ENCODE assay signal across 2 cellular contexts in genomic region chr15:26081758-26082068, GRCh38.
TF ChIP-seq lines count a peak whose summit lies in the region.

No MANE protein-coding gene starts in this region.

TF ChIP-seq in SK-N-SH, 30 proteins besides CTCF, POLR2A, EP300 and RAD21 (continued from another document):
- TF ChIP-seq ZBTB33 (IDR thresholded peaks at IDR 0.05; ENCODE audit: borderline replicate concordance, low read depth), result no peak
- TF ChIP-seq POLR2AphosphoS5 (IDR thresholded peaks at IDR 0.05; ENCODE audit: low read depth, low read length), result no peak
- no peak for TF ChIP-seq RFX5 (IDR thresholded peaks at IDR 0.05; ENCODE audit: low read length)
- TF ChIP-seq USF2 (IDR thresholded peaks at IDR 0.05; ENCODE audit: borderline replicate concordance, low read depth, low read length), result no peak
- TF ChIP-seq TEAD4 (IDR thresholded peaks at IDR 0.05; ENCODE audit: borderline replicate concordance, insufficient read depth), result no peak
- TF ChIP-seq NRF1 (IDR thresholded peaks at IDR 0.05; ENCODE audit: low read depth, low read length), result no peak
- no peak for TF ChIP-seq RXRA (IDR thresholded peaks at IDR 0.05; ENCODE audit: borderline replicate concordance, low read depth)

TF ChIP-seq in SK-N-SH treated with all-trans-retinoic acid at 6 μM for 48 hours, 23 proteins besides CTCF, POLR2A, EP300 and RAD21 (continued from another document):
- TF ChIP-seq TSHZ2 (CRISPR knock-in tag; IDR thresholded peaks at IDR 0.05), result no peak
- TF ChIP-seq OSR1 (CRISPR knock-in tag; IDR thresholded peaks at IDR 0.05), result no peak
- TF ChIP-seq ZNF565 (CRISPR knock-in tag; conservative IDR thresholded peaks at IDR 0.05; ENCODE audit: low read depth), result no peak
- no peak for TF ChIP-seq POU6F1 (CRISPR knock-in tag; IDR thresholded peaks at IDR 0.05; ENCODE audit: borderline replicate concordance, low read depth)
- TF ChIP-seq RARB (CRISPR knock-in tag; IDR thresholded peaks at IDR 0.05), result no peak
- no peak for TF ChIP-seq SNAI2 (CRISPR knock-in tag; IDR thresholded peaks at IDR 0.05)
- TF ChIP-seq ZFP30 (CRISPR knock-in tag; IDR thresholded peaks at IDR 0.05), result no peak
- no peak for TF ChIP-seq TOX (CRISPR knock-in tag; IDR thresholded peaks at IDR 0.05; ENCODE audit: borderline replicate concordance)
- TF ChIP-seq ZFP3 (CRISPR knock-in tag; IDR thresholded peaks at IDR 0.05), result no peak
- TF ChIP-seq ISL1 (CRISPR knock-in tag; IDR thresholded peaks at IDR 0.05), result no peak
- TF ChIP-seq TCF4 (CRISPR knock-in tag; IDR thresholded peaks at IDR 0.05; ENCODE audit: borderline replicate concordance), result no peak
- TF ChIP-seq PPARA (CRISPR knock-in tag; IDR thresholded peaks at IDR 0.05; ENCODE audit: borderline replicate concordance), result no peak
- no peak for TF ChIP-seq ZC3H10 (CRISPR knock-in tag; IDR thresholded peaks at IDR 0.05)
